ENCODE assay signal across 8 cellular contexts in the genomic region with DNA sequence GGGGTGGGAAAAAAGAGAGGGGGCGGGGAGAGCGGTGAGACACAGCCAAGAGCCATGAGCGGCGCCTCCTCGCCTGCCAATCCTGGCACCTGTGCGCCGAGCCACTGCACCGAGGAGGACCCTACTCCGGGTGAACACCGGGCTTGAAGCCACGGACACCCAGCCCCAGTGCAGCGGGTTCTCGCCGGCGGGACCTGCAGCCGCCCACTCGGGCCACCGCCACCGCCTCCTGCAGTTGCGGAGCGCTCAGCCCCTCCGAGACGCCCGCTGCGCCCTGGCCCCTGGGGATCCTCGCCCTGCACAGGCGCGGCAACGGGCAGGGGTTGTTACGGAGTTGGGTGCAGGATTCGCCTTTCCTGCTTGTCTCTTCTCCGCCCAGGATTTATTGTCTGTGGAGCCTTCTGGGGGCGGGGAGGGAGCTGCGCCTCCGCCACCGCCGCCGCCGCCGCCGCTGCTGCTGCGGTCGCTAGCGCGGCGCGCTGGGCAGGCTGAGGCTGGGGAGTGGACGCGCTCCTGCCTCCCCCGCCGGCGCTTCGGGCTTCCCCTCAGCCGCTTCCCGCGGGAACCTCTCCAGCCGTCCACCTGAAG. TPM values are rescaled to one million over a fixed set of nuclear protein-coding genes. Genes with fewer than 3 reads are reported as not detected.
DNase-seq lines count a peak whose midpoint lies in the region; ATAC-seq, FAIRE-seq and TF ChIP-seq lines count a peak whose summit lies in the region.

A gene (plus strand): TSS at position 76 of the 588 bp plus-strand sequence. CDS start 718 bp downstream, outside the sequence.

- H3K4me1 Mint-ChIP-seq in activated naive CD4-positive, alpha-beta T cell treated with anti-CD3 and anti-CD28 coated beads, Interleukin-2, amount 10 ng/mL, durations not matched to agents 7 days and 5 days, result peaks cover 8% of the 10 kb centered on the region
- H3K4me1 Mint-ChIP-seq in astrocyte (ENCODE audit: low read depth, unreplicated experiment), result peaks cover 13% of the 10 kb centered on the region

- no peak for FAIRE-seq in astrocyte (lab: Jason Lieb, UNC)

- H3K27ac Mint-ChIP-seq in activated naive CD4-positive, alpha-beta T cell treated with anti-CD3 and anti-CD28 coated beads, Interleukin-2, amount 10 ng/mL, durations not matched to agents 7 days and 5 days, result no peak within 1 kb of the TSS
- H3K27ac Mint-ChIP-seq in astrocyte (ENCODE audit: unreplicated experiment), result no peak within 1 kb of the TSS

- DNase-seq in activated naive CD4-positive, alpha-beta T cell treated with anti-CD3 and anti-CD28 coated beads, Interleukin-2, amount 10 ng/mL, durations not matched to agents 7 days and 5 days, result no peak
- DNase-seq in activated naive CD4-positive, alpha-beta T cell treated with Interleukin-2 at 50 U/mL for 16 hours, result no peak
- DNase-seq in NCI-H2029 treated with DMSO at 0.1 percent for 48 hours (lab: John Stamatoyannopoulos, UW) (peak; percentile 68), astrocyte (ENCODE audit: low read depth) (no peak), hepatic stellate cell (ENCODE audit: low spot score) (peak; percentile 11), putamen (ENCODE audit: low spot score) (peak; percentile 56), SKM-1 (lab: John Stamatoyannopoulos, UW; ENCODE audit: unreplicated experiment) (no peak)

- H3K36me3 Mint-ChIP-seq in activated naive CD4-positive, alpha-beta T cell treated with anti-CD3 and anti-CD28 coated beads, Interleukin-2, amount 10 ng/mL, durations not matched to agents 7 days and 5 days, result peaks cover 1% of the 10 kb centered on the region
- no peaks in the 10 kb centered on the region for H3K36me3 Mint-ChIP-seq in astrocyte (ENCODE audit: low read depth, unreplicated experiment)

- H3K9me3 ChIP-seq in astrocyte (ENCODE audit: insufficient read depth, low read depth, low read length), result no peaks in the 10 kb centered on the region

- H4K20me1 ChIP-seq in astrocyte (ENCODE audit: insufficient read depth, low read length), result no peaks in the 10 kb centered on the region

- peak within 1 kb of the TSS; percentile 52 for H3K9ac ChIP-seq in astrocyte (ENCODE audit: low read length)

- H3K4me3 ChIP-seq in astrocyte (ENCODE audit: insufficient read depth, low read depth, low read length), result peak within 1 kb of the TSS; percentile 53

- H3K36me3 ChIP-seq in astrocyte (ENCODE audit: insufficient read depth, low read length), result no peaks in the 10 kb centered on the region

- H3K9me3 Mint-ChIP-seq in activated naive CD4-positive, alpha-beta T cell treated with anti-CD3 and anti-CD28 coated beads, Interleukin-2, amount 10 ng/mL, durations not matched to agents 7 days and 5 days, result no peaks in the 10 kb centered on the region
- no peaks in the 10 kb centered on the region for H3K9me3 Mint-ChIP-seq in astrocyte (ENCODE audit: unreplicated experiment)

- peaks cover 47% of the 10 kb centered on the region for H3K27me3 Mint-ChIP-seq in activated naive CD4-positive, alpha-beta T cell treated with anti-CD3 and anti-CD28 coated beads, Interleukin-2, amount 10 ng/mL, durations not matched to agents 7 days and 5 days
- H3K27me3 Mint-ChIP-seq in astrocyte (ENCODE audit: low read depth, unreplicated experiment), result peaks cover 26% of the 10 kb centered on the region

- peak within 1 kb of the TSS; percentile 87 for H2AFZ ChIP-seq in astrocyte (ENCODE audit: low read depth, low read length)

- ATAC-seq in GM21423 (IDR thresholded peaks at IDR 0.05; ENCODE audit: unreplicated experiment), result no peak

- H3K4me3 Mint-ChIP-seq in activated naive CD4-positive, alpha-beta T cell treated with anti-CD3 and anti-CD28 coated beads, Interleukin-2, amount 10 ng/mL, durations not matched to agents 7 days and 5 days, result peak within 1 kb of the TSS; percentile 41
- H3K4me3 Mint-ChIP-seq in astrocyte (ENCODE audit: unreplicated experiment), result peak within 1 kb of the TSS; percentile 90

- H3K4me2 ChIP-seq in astrocyte (ENCODE audit: low read length), result peak within 1 kb of the TSS; percentile 95

- H3K4me1 ChIP-seq in astrocyte (ENCODE audit: insufficient read depth, low read length), result peaks cover 12% of the 10 kb centered on the region

- TF ChIP-seq CTCF in astrocyte (IDR thresholded peaks at IDR 0.05; ENCODE audit: insufficient read depth, low read depth, low read length), result no peak

- CTCF ChIA-PET in activated naive CD4-positive, alpha-beta T cell treated with anti-CD3 and anti-CD28 coated beads, Interleukin-2, amount 10 ng/mL, durations not matched to agents 7 days and 5 days (lab: Charles Lee), result no interaction called here

- no peaks in the 10 kb centered on the region for H3K79me2 ChIP-seq in astrocyte (ENCODE audit: insufficient read depth, low read length)

- H3K27me3 ChIP-seq in astrocyte (ENCODE audit: insufficient read depth, low read length), result peaks cover 28% of the 10 kb centered on the region

- H3K27ac ChIP-seq in astrocyte (ENCODE audit: low read depth, low read length), result no peak within 1 kb of the TSS

RNA-seq across cellular contexts. Expression of the gene that starts here (rescaled TPM):
- total RNA-seq in astrocyte, result 0.14 and 0.27 TPM in 2 replicates

Comparison
In these comparisons a context has a peak if more than half of its experiments do, and no peak if none do; other contexts are left out.
1. DNase-seq: peak in NCI-H2029 treated with DMSO at 0.1 percent for 48 hours (single experiment), hepatic stellate cell (single experiment) and putamen (single experiment); none in activated naive CD4-positive, alpha-beta T cell treated with anti-CD3 and anti-CD28 coated beads, Interleukin-2, amount 10 ng/mL, durations not matched to agents 7 days and 5 days (single experiment), activated naive CD4-positive, alpha-beta T cell treated with Interleukin-2 at 50 U/mL for 16 hours (single experiment), astrocyte (single experiment) and SKM-1 (single experiment).